In the genomic region with DNA sequence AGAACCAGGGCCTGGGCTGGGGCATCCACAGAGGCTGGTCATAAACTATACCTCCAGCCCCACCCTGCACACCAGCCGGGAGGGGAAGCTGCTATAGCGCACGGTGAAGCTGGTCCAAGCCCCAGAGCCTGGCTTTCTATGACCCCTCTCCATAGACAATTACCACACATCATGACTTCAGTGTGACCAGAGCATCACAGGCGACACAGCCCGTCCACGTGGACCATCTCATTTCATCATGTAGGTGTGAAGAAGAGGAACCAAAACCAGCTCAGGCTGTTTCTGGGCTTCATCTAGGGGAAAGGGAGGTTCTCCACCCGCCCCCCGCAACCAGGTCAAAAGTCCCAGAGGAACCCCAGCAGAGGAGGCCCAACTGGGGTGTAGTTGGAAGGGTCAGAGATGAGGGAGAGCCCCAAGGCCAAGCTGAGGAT, we compare ENCODE assay signal across 12 cellular contexts. TPM values are rescaled to one million over a fixed set of nuclear protein-coding genes. Genes with fewer than 3 reads are reported as not detected.
DNase-seq lines count a peak whose midpoint lies in the region; ATAC-seq and TF ChIP-seq lines count a peak whose summit lies in the region.
"Had no signal": no experiment of that assay in that cellular context is flagged by ENCODE, and none has a peak within 500 bp of the region (broad histone marks: within the 10 kb centered on the region; RNA-seq: fewer than 3 reads in every experiment).

No MANE protein-coding gene starts in this region.

- intact Hi-C loops in CD14-positive monocyte (cut with micrococcal nuclease): no loop called here
- intact Hi-C loops in mucosa of descending colon (cut with DNase I, micrococcal nuclease): no loop called here

- no peaks in the 10 kb centered on the region for H3K9me3 ChIP-seq in OCI-LY1 (ENCODE audit: low read length)
- no peaks in the 10 kb centered on the region for H3K9me3 ChIP-seq in mucosa of descending colon

- no peaks in the 10 kb centered on the region for H3F3A ChIP-seq in OCI-LY1 (ENCODE audit: insufficient read depth, low read length)

- H3K4me1 ChIP-seq in OCI-LY1 (ENCODE audit: insufficient read depth, low read length, severe bottlenecking) (peaks cover 77% of the 10 kb centered on the region), mucosa of descending colon (ENCODE audit: low read depth) (peaks cover 3% of the 10 kb centered on the region)

- peak overlapping the region; percentile 95 for H3K4me2 ChIP-seq in OCI-LY1 (ENCODE audit: low read length)

- peaks cover 44% of the 10 kb centered on the region for H3K4me1 Mint-ChIP-seq in CD14-positive monocyte

- peaks cover 53% of the 10 kb centered on the region for H3K79me2 ChIP-seq in OCI-LY1 (ENCODE audit: insufficient read depth, low read length)

- H3K36me3 ChIP-seq in OCI-LY1 (ENCODE audit: insufficient read depth, low read length) (peaks cover 73% of the 10 kb centered on the region), mucosa of descending colon (ENCODE audit: low read depth) (no peaks in the 10 kb centered on the region)

- TF ChIP-seq CTCF in CD14-positive monocyte (IDR thresholded peaks at IDR 0.05) (no peak), OCI-LY1 (IDR thresholded peaks at IDR 0.05; ENCODE audit: low read length) (no peak), mucosa of descending colon (IDR thresholded peaks at IDR 0.05) (no peak)

- no peaks in the 10 kb centered on the region for H3K27me3 ChIP-seq in OCI-LY1 (ENCODE audit: insufficient read depth, low read length)

- DNase-seq in CD14-positive monocyte (ENCODE audit: low spot score) (peak; percentile 85), mucosa of descending colon (no peak), NCI-H1417 treated with DMSO at 0.1 percent for 48 hours (lab: John Stamatoyannopoulos, UW) (no peak), SHP77 treated with DMSO at 0.1 percent for 48 hours (lab: John Stamatoyannopoulos, UW) (no peak)
- DNase-seq: kidney, NCI-H748 treated with DMSO at 0.1 percent for 48 hours had no signal

- H3K9me3 Mint-ChIP-seq in CD14-positive monocyte: peaks cover 0 to 2% (median 0%) of the 10 kb centered on the region in 7 donors

- H3K9me2 ChIP-seq in OCI-LY1 (ENCODE audit: low read depth, low read length): no peaks in the 10 kb centered on the region

- no peaks in the 10 kb centered on the region for H4K20me1 ChIP-seq in OCI-LY1 (ENCODE audit: insufficient read depth, low read length)

- H3K27ac Mint-ChIP-seq in CD14-positive monocyte: peak overlapping the region in 6 of 7 donors; percentile 4 to 88 (median 72)
- H3K27ac Mint-ChIP-seq: progenitor cell of endocrine pancreas had no signal

- peaks cover 0 to 2% of the 10 kb centered on the region in 2 donors for H3K36me3 Mint-ChIP-seq in CD14-positive monocyte

- peak overlapping the region; percentile 96 for H3K27ac ChIP-seq in OCI-LY1 (ENCODE audit: low read depth, low read length, poor library complexity, severe bottlenecking)
- H3K27ac ChIP-seq: epithelial cell of prostate had no signal

- H2AFZ ChIP-seq in OCI-LY1 (ENCODE audit: low read length): no peak overlapping the region

- H3K4me3 Mint-ChIP-seq in CD14-positive monocyte: no peak overlapping the region

- H3K9ac ChIP-seq in OCI-LY1 (ENCODE audit: low read length): peak overlapping the region; percentile 99

- ATAC-seq in GM19438 (IDR thresholded peaks at IDR 0.05; ENCODE audit: low read depth, unreplicated experiment) (peak; percentile 52), mucosa of descending colon (peak; percentile 22), GM21447 (IDR thresholded peaks at IDR 0.05; ENCODE audit: unreplicated experiment) (no peak), HG03342 (IDR thresholded peaks at IDR 0.05; ENCODE audit: unreplicated experiment) (no peak)

- H3K4me3 ChIP-seq in OCI-LY1 (ENCODE audit: low read depth, low read length, poor library complexity, severe bottlenecking): peak overlapping the region; percentile 97
- H3K4me3 ChIP-seq in mucosa of descending colon: no peak overlapping the region

- peaks cover 8 to 23% (median 22%) of the 10 kb centered on the region in 3 donors for H3K27me3 Mint-ChIP-seq in CD14-positive monocyte (ENCODE audit: low read depth in 3 of 3)

RNA-seq across cellular contexts. Expression of a gene that starts 3.0 kb away (rescaled TPM):
- polyA plus RNA-seq in CD14-positive monocyte: under 1 TPM; 0.08 to 0.09 TPM
- under 1 TPM in 2 of 3 donors, not detected in 1; 0.12 to 0.23 TPM for total RNA-seq in mucosa of descending colon
- total RNA-seq: progenitor cell of endocrine pancreas had no signal

RNA-seq across cellular contexts. Expression of a gene that starts 39.0 kb away (rescaled TPM):
- 1 to 10 TPM in 1 of 2 donors, under 1 TPM in 1; 0.11 to 1.8 TPM for polyA plus RNA-seq in CD14-positive monocyte
- total RNA-seq in mucosa of descending colon: 10 to 100 TPM; 28.6 to 70.1 (median 41.7) TPM

Comparison
In these comparisons a context has a peak if more than half of its experiments do, and no peak if none do; other contexts are left out.
1. ATAC-seq: peak in GM19438 (single experiment) and mucosa of descending colon (single experiment); none in GM21447 (single experiment) and HG03342 (single experiment).